Comparison of ENCODE assay signal across 1 cellular context in the genomic region with DNA sequence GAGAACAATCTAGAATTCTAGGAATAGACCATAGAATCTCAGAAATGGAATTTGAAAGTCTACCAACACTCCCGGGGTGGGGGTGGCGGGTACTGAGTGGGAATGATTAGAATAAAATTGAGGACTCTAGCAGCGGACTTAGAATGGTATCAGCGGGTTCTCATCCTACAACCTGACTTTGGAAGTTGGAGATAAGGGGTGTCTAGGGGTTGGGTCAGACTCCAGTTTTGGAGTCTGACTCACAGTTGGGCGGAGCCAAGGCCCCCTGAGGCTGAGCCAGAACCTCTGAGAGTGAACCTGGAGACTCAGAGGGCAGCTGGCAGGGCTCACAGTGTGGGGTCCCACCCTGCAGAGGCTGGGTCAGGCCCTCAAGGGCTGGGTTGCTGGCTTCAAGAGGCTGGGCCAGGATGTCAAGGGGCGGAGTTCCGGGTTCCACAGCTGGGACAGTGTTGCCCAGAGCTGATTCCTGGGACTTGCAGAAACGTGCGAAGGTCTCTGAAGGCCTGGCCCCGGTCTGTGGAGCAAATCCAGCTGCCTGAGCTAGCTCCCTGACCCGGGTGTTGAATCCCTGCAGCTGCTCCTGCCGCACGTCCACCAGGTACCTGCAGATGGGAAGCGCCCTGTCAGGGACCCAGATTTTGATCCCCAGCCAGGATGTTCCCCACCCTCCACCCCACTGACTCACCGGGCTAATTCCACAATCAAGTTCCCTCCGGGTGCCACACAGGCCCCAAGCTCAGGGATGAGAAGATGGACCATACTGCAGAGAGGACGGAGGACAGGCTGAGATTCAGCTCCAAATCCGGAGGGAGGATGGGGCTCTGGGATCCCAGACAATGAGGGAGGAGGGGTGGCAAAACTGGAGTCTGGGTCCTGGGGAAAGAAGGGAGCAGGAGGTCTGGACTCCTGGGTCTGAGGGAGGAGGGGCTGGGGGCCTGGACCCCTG.
TF ChIP-seq lines count a peak whose summit lies in the region.

No MANE protein-coding gene starts in this region.

TF ChIP-seq in HEK293, 187 proteins besides CTCF, POLR2A, EP300 and RAD21 (continued from another document and continues in another):
- TF ChIP-seq, protein P1, sequence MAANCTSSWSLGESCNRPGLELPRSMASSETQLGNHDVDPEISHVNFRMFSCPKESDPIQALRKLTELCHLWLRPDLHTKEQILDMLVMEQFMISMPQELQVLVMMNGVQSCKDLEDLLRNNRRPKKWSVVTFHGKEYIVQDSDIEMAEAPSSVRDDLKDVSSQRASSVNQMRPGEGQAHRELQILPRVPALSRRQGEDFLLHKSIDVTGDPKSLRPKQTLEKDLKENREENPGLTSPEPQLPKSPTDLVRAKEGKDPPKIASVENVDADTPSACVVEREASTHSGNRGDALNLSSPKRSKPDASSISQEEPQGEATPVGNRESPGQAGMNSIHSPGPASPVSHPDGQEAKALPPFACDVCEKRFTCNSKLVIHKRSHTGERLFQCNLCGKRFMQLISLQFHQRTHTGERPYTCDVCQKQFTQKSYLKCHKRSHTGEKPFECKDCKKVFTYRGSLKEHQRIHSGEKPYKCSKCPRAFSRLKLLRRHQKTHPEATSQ (tag by site-specific recombination; IDR thresholded peaks at IDR 0.05): no peak
- TF ChIP-seq ZNF221 (tag by site-specific recombination; IDR thresholded peaks at IDR 0.05; ENCODE audit: borderline replicate concordance) (no peak), ZNF404 (tag by site-specific recombination; IDR thresholded peaks at IDR 0.05) (no peak), ZNF585B (tag by site-specific recombination; IDR thresholded peaks at IDR 0.05) (no peak), ZFP3 (tag by site-specific recombination; IDR thresholded peaks at IDR 0.05; ENCODE audit: low read depth) (no peak), FEZF1 (tag by site-specific recombination; IDR thresholded peaks at IDR 0.05) (no peak), ZBTB1 (tag by site-specific recombination; IDR thresholded peaks at IDR 0.05) (no peak), ZNF311 (tag by site-specific recombination; IDR thresholded peaks at IDR 0.05; ENCODE audit: borderline replicate concordance) (no peak), KLF1 (tag by site-specific recombination; IDR thresholded peaks at IDR 0.05) (peak; percentile 90), ZNF777 (tag by site-specific recombination; IDR thresholded peaks at IDR 0.05; ENCODE audit: borderline replicate concordance) (no peak), TCF7L2 (IDR thresholded peaks at IDR 0.05; ENCODE audit: borderline replicate concordance, low read depth, low read length) (no peak), ZNF266 (tag by site-specific recombination; IDR thresholded peaks at IDR 0.05; ENCODE audit: low read depth) (no peak), ZNF366 (tag by site-specific recombination; conservative IDR thresholded peaks at IDR 0.05) (peak; percentile 41), HOXD13 (CRISPR knock-in tag; IDR thresholded peaks at IDR 0.05; ENCODE audit: borderline replicate concordance) (no peak), REPIN1 (tag by site-specific recombination; IDR thresholded peaks at IDR 0.05; ENCODE audit: low read depth) (no peak), ZNF211 (tag by site-specific recombination; IDR thresholded peaks at IDR 0.05; ENCODE audit: low read depth) (no peak), GLI4 (tag by site-specific recombination; IDR thresholded peaks at IDR 0.05) (no peak), ZNF837 (tag by site-specific recombination; IDR thresholded peaks at IDR 0.05) (no peak), ZNF114 (tag by site-specific recombination; IDR thresholded peaks at IDR 0.05) (no peak), ZNF664 (tag by site-specific recombination; IDR thresholded peaks at IDR 0.05) (no peak), OSR2 (tag by site-specific recombination; IDR thresholded peaks at IDR 0.05) (no peak), KLF10 (tag by site-specific recombination; IDR thresholded peaks at IDR 0.05) (peak; percentile 64; the same call in 1 of the 2 replicates), ZBTB17 (tag by site-specific recombination; IDR thresholded peaks at IDR 0.05) (peak; percentile 28; the same call in 1 of the 2 replicates), ZNF274 (IDR thresholded peaks at IDR 0.05; ENCODE audit: low read length) (no peak), ZNF274 (tag by site-specific recombination; IDR thresholded peaks at IDR 0.05; ENCODE audit: borderline replicate concordance) (no peak), PRDM1 (tag by site-specific recombination; IDR thresholded peaks at IDR 0.05) (no peak), ZNF626 (tag by site-specific recombination; IDR thresholded peaks at IDR 0.05) (no peak), ZNF121 (tag by site-specific recombination; IDR thresholded peaks at IDR 0.05) (no peak), GLIS1 (tag by site-specific recombination; IDR thresholded peaks at IDR 0.05) (peak; percentile 97), ZNF202 (tag by site-specific recombination; IDR thresholded peaks at IDR 0.05; ENCODE audit: borderline replicate concordance) (no peak), ZNF629 (tag by site-specific recombination; IDR thresholded peaks at IDR 0.05) (peak; percentile 75), ZNF354C (tag by site-specific recombination; IDR thresholded peaks at IDR 0.05; ENCODE audit: borderline replicate concordance, low read depth) (no peak)
- TF ChIP-seq, protein P2, sequence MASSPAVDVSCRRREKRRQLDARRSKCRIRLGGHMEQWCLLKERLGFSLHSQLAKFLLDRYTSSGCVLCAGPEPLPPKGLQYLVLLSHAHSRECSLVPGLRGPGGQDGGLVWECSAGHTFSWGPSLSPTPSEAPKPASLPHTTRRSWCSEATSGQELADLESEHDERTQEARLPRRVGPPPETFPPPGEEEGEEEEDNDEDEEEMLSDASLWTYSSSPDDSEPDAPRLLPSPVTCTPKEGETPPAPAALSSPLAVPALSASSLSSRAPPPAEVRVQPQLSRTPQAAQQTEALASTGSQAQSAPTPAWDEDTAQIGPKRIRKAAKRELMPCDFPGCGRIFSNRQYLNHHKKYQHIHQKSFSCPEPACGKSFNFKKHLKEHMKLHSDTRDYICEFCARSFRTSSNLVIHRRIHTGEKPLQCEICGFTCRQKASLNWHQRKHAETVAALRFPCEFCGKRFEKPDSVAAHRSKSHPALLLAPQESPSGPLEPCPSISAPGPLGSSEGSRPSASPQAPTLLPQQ (tag by site-specific recombination; IDR thresholded peaks at IDR 0.05): peak; percentile 96
- TF ChIP-seq, protein P3, sequence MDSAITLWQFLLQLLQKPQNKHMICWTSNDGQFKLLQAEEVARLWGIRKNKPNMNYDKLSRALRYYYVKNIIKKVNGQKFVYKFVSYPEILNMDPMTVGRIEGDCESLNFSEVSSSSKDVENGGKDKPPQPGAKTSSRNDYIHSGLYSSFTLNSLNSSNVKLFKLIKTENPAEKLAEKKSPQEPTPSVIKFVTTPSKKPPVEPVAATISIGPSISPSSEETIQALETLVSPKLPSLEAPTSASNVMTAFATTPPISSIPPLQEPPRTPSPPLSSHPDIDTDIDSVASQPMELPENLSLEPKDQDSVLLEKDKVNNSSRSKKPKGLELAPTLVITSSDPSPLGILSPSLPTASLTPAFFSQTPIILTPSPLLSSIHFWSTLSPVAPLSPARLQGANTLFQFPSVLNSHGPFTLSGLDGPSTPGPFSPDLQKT (IDR thresholded peaks at IDR 0.05; ENCODE audit: borderline replicate concordance, low read depth, low read length): no peak
- TF ChIP-seq, protein P4, sequence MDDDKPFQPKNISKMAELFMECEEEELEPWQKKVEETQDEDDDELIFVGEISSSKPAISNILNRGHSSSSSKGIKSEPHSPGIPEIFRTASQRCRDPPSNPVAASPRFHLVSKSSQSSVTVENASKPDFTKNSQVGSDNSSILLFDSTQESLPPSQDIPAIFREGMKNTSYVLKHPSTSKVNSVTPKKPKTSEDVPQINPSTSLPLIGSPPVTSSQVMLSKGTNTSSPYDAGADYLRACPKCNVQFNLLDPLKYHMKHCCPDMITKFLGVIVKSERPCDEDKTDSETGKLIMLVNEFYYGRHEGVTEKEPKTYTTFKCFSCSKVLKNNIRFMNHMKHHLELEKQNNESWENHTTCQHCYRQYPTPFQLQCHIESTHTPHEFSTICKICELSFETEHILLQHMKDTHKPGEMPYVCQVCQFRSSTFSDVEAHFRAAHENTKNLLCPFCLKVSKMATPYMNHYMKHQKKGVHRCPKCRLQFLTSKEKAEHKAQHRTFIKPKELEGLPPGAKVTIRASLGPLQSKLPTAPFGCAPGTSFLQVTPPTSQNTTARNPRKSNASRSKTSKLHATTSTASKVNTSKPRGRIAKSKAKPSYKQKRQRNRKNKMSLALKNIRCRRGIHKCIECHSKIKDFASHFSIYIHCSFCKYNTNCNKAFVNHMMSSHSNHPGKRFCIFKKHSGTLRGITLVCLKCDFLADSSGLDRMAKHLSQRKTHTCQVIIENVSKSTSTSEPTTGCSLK (tag by site-specific recombination; IDR thresholded peaks at IDR 0.05): no peak
- TF ChIP-seq, protein P5, sequence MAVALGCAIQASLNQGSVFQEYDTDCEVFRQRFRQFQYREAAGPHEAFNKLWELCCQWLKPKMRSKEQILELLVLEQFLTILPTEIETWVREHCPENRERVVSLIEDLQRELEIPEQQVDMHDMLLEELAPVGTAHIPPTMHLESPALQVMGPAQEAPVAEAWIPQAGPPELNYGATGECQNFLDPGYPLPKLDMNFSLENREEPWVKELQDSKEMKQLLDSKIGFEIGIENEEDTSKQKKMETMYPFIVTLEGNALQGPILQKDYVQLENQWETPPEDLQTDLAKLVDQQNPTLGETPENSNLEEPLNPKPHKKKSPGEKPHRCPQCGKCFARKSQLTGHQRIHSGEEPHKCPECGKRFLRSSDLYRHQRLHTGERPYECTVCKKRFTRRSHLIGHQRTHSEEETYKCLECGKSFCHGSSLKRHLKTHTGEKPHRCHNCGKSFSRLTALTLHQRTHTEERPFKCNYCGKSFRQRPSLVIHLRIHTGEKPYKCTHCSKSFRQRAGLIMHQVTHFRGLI (tag by site-specific recombination; IDR thresholded peaks at IDR 0.05): peak; percentile 26; the same call in 1 of the 2 replicates
- TF ChIP-seq, protein P6, sequence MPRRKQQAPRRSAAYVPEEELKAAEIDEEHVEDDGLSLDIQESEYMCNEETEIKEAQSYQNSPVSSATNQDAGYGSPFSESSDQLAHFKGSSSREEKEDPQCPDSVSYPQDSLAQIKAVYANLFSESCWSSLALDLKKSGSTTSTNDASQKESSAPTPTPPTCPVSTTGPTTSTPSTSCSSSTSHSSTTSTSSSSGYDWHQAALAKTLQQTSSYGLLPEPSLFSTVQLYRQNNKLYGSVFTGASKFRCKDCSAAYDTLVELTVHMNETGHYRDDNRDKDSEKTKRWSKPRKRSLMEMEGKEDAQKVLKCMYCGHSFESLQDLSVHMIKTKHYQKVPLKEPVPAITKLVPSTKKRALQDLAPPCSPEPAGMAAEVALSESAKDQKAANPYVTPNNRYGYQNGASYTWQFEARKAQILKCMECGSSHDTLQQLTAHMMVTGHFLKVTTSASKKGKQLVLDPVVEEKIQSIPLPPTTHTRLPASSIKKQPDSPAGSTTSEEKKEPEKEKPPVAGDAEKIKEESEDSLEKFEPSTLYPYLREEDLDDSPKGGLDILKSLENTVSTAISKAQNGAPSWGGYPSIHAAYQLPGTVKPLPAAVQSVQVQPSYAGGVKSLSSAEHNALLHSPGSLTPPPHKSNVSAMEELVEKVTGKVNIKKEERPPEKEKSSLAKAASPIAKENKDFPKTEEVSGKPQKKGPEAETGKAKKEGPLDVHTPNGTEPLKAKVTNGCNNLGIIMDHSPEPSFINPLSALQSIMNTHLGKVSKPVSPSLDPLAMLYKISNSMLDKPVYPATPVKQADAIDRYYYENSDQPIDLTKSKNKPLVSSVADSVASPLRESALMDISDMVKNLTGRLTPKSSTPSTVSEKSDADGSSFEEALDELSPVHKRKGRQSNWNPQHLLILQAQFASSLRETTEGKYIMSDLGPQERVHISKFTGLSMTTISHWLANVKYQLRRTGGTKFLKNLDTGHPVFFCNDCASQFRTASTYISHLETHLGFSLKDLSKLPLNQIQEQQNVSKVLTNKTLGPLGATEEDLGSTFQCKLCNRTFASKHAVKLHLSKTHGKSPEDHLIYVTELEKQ (tag by site-specific recombination; IDR thresholded peaks at IDR 0.05; ENCODE audit: borderline replicate concordance): no peak
- TF ChIP-seq, protein P7, sequence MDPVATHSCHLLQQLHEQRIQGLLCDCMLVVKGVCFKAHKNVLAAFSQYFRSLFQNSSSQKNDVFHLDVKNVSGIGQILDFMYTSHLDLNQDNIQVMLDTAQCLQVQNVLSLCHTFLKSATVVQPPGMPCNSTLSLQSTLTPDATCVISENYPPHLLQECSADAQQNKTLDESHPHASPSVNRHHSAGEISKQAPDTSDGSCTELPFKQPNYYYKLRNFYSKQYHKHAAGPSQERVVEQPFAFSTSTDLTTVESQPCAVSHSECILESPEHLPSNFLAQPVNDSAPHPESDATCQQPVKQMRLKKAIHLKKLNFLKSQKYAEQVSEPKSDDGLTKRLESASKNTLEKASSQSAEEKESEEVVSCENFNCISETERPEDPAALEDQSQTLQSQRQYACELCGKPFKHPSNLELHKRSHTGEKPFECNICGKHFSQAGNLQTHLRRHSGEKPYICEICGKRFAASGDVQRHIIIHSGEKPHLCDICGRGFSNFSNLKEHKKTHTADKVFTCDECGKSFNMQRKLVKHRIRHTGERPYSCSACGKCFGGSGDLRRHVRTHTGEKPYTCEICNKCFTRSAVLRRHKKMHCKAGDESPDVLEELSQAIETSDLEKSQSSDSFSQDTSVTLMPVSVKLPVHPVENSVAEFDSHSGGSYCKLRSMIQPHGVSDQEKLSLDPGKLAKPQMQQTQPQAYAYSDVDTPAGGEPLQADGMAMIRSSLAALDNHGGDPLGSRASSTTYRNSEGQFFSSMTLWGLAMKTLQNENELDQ (tag by site-specific recombination; IDR thresholded peaks at IDR 0.05; ENCODE audit: low read depth): no peak
- TF ChIP-seq, protein P8, sequence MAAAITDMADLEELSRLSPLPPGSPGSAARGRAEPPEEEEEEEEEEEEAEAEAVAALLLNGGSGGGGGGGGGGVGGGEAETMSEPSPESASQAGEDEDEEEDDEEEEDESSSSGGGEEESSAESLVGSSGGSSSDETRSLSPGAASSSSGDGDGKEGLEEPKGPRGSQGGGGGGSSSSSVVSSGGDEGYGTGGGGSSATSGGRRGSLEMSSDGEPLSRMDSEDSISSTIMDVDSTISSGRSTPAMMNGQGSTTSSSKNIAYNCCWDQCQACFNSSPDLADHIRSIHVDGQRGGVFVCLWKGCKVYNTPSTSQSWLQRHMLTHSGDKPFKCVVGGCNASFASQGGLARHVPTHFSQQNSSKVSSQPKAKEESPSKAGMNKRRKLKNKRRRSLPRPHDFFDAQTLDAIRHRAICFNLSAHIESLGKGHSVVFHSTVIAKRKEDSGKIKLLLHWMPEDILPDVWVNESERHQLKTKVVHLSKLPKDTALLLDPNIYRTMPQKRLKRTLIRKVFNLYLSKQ (tag by site-specific recombination; IDR thresholded peaks at IDR 0.05; ENCODE audit: borderline replicate concordance): no peak
- TF ChIP-seq, protein P9, sequence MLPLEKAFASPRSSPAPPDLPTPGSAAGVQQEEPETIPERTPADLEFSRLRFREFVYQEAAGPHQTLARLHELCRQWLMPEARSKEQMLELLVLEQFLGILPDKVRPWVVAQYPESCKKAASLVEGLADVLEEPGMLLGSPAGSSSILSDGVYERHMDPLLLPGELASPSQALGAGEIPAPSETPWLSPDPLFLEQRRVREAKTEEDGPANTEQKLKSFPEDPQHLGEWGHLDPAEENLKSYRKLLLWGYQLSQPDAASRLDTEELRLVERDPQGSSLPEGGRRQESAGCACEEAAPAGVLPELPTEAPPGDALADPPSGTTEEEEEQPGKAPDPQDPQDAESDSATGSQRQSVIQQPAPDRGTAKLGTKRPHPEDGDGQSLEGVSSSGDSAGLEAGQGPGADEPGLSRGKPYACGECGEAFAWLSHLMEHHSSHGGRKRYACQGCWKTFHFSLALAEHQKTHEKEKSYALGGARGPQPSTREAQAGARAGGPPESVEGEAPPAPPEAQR (tag by site-specific recombination; IDR thresholded peaks at IDR 0.05): no peak
